ENCODE assay signal across 8 cellular contexts in the genomic region with DNA sequence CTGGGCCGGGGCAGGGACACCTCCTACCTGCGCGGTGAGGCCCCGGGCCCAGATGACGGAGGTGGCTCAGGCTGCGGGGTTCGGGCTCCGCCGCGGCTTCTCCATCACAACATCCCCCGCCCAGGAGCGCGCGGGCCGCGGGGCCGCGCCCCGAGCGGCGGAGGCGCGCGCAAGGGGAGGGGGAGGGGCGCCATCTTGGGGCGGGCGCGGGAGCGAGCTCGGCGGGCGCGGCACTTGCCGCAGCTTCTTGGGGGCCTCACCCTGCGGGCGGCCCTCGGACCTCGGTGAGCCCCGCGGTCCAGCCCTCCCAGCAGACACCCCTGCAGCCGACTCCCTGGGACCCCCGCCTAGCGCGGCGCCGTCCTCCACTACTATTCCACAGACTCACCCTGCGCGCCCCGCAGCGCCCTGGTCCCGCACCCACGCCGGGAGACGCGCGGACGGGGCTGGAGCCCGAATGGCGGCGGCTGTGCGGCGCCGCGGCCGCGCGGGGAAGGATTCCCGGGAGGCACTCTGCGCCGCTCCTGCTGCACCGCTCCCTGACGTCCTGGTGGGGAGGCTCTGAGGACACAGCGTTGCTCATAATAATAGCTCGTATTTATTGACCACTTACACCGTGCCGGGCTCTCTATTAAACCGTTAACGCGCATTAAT. TPM values are rescaled to one million over a fixed set of nuclear protein-coding genes. Genes with fewer than 3 reads are reported as not detected.
A peak's percentile ranks its signal among the peaks of the same experiment; 100 is the strongest.
DNase-seq lines count a peak whose midpoint lies in the region; ATAC-seq and TF ChIP-seq lines count a peak whose summit lies in the region.

A gene (minus strand): TSS at position 137 of the 654 bp plus-strand sequence. CDS start 7,747 bp downstream, outside the sequence.

- intact Hi-C loops in activated B cell treated with CpG ODN at 0.5 μM for 24 hours (cut with micrococcal nuclease) (loop anchor here (1.0 to 2.0 kb wide), 4 partner anchors 16 to 62 kb away; a partner anchor contains a TSS), mammary epithelial cell (cut with micrococcal nuclease) (loop anchor here (2.0 kb wide), 1 partner anchor 28 kb away; a partner anchor contains a TSS)

- H3K4me1 Mint-ChIP-seq in activated B cell treated with CpG ODN at 0.5 μM for 24 hours = peaks cover 4% of the 10 kb centered on the region

- ATAC-seq in GM19452 (IDR thresholded peaks at IDR 0.05; ENCODE audit: unreplicated experiment) (peak; percentile 41), activated B cell treated with CpG ODN at 0.5 μM for 24 hours (ENCODE audit: low read depth) (peak; percentile 80), HG02840 (IDR thresholded peaks at IDR 0.05; ENCODE audit: low FRiP score, unreplicated experiment) (no peak)

- no peaks in the 10 kb centered on the region for H3K9me3 Mint-ChIP-seq in activated B cell treated with CpG ODN at 0.5 μM for 24 hours

- 0 out of 2 replicates have a peak, but pooled peaks cover 1% of the 10 kb centered on the region for H3K36me3 ChIP-seq in BJ (ENCODE audit: control insufficient read depth, insufficient read depth, low read length)
- no peaks in the 10 kb centered on the region for H3K36me3 ChIP-seq in mammary epithelial cell (ENCODE audit: insufficient read depth, low read length)
- H3K36me3 ChIP-seq in skeletal muscle tissue (ENCODE audit: control insufficient read depth in 3 of 3, insufficient read depth in 3 of 3, low read length in 3 of 3) = peaks cover 0 to 3% (median 0%) of the 10 kb centered on the region in 3 donors

- H3K27ac ChIP-seq in mammary epithelial cell (ENCODE audit: insufficient read depth, low read depth, low read length) (no peak within 1 kb of the TSS), skeletal muscle tissue (ENCODE audit: low read depth, low read length) (peak within 1 kb of the TSS; percentile 84)

- DNase-seq in BJ (ENCODE audit: low read depth) = no peak
- peak; percentile 41 for DNase-seq in M059J (ENCODE audit: low read depth)
- peak; percentile 76 for DNase-seq in activated B cell treated with CpG ODN at 0.5 μM for 24 hours
- peak; percentile 33 for DNase-seq in mammary epithelial cell
- DNase-seq in iPS-NIHi7 (ENCODE audit: extremely low spot score) = peak; percentile 91

- H2AFZ ChIP-seq in mammary epithelial cell (ENCODE audit: low read depth, low read length) = peak within 1 kb of the TSS; percentile 97

- H3K27me3 ChIP-seq in BJ (ENCODE audit: control insufficient read depth, insufficient read depth, low read length) = peaks cover 4% of the 10 kb centered on the region
- H3K27me3 ChIP-seq in mammary epithelial cell (ENCODE audit: insufficient read depth, low read length) = peaks cover 2% of the 10 kb centered on the region
- H3K27me3 ChIP-seq in skeletal muscle tissue (ENCODE audit: control insufficient read depth in 3 of 3, insufficient read depth in 3 of 3, low read length in 3 of 3) = no peaks in the 10 kb centered on the region

- H3K4me3 ChIP-seq in BJ (ENCODE audit: low read depth, low read length) = peak within 1 kb of the TSS; percentile 87
- H3K4me3 ChIP-seq in mammary epithelial cell (replicated peaks in 1 of 3; ENCODE audit: insufficient read depth in 1 of 3, low read depth in 2 of 3, low read length in 3 of 3) = peak within 1 kb of the TSS; percentile 52 to 74 (median 72)
- H3K4me3 ChIP-seq in skeletal muscle tissue (ENCODE audit: low read length in 3 of 3) = peak within 1 kb of the TSS; percentile 73 to 83 (median 78)

- in situ Hi-C loops in mammary epithelial cell (cut with MboI; ENCODE audit: low sequenced_read_pairs in 2 of 2) = no loop called here

- CTCF ChIA-PET in BJ (lab: Yijun Ruan, JAX) (interaction anchor here (0.8 to 2.8 kb wide), 7 partner anchors 11 to 40 kb away, joined by 3 to 14 read pairs (median 4); no protein-coding TSS in a partner anchor), activated B cell treated with CpG ODN at 0.5 μM for 24 hours (lab: Charles Lee) (interaction anchor here (0.6 to 3.6 kb wide), 5 partner anchors 11 to 40 kb away, joined by 3 to 22 read pairs (median 5); no protein-coding TSS in a partner anchor), mammary epithelial cell (lab: Charles Lee; ENCODE audit: low non-redundant PET) (interaction anchor here (0.6 to 1.4 kb wide), 2 partner anchors 24 to 40 kb away, joined by 4 to 6 read pairs; no protein-coding TSS in a partner anchor)

- no TSS peak for BruUV-seq in mammary epithelial cell (replicated peaks; lab: Mats Ljungman, UMichigan)

- peak within 1 kb of the TSS; percentile 71 for H3K27ac Mint-ChIP-seq in activated B cell treated with CpG ODN at 0.5 μM for 24 hours

- peak within 1 kb of the TSS; percentile 97 for H3K4me2 ChIP-seq in mammary epithelial cell (ENCODE audit: insufficient read depth, low read depth, low read length)

- peak within 1 kb of the TSS; percentile 80 for H3K4me3 Mint-ChIP-seq in activated B cell treated with CpG ODN at 0.5 μM for 24 hours

- dilution Hi-C loops in mammary epithelial cell (cut with HindIII; ENCODE audit: low sequenced_read_pairs) = no loop called here

- POLR2A ChIA-PET in BJ (lab: Charles Lee) = no interaction called here
- POLR2A ChIA-PET in activated B cell treated with CpG ODN at 0.5 μM for 24 hours (lab: Charles Lee) = interaction anchor here (0.6 to 3.2 kb wide), 13 partner anchors 9 to 264 kb away, joined by 3 to 29 read pairs (median 4); a partner anchor contains a TSS

- H3K9me3 ChIP-seq in mammary epithelial cell (replicated peaks; ENCODE audit: insufficient read depth, low read length) (no peaks in the 10 kb centered on the region), skeletal muscle tissue (ENCODE audit: control insufficient read depth in 3 of 3, low read length in 3 of 3) (no peaks in the 10 kb centered on the region)

- 2% methylated on average over 7 of the region's 79 CpGs for whole genome bisulfite sequencing in mammary epithelial cell (ENCODE audit: low coverage, missing lambda C conversion rate)

- H3K4me1 ChIP-seq in mammary epithelial cell (ENCODE audit: insufficient read depth, low read length) (peaks cover 8% of the 10 kb centered on the region), skeletal muscle tissue (ENCODE audit: control insufficient read depth in 3 of 3, insufficient read depth in 3 of 3, low read length in 3 of 3) (peaks cover 9 to 16% (median 13%) of the 10 kb centered on the region in 3 donors)

- peaks cover 27% of the 10 kb centered on the region for H3K27me3 Mint-ChIP-seq in activated B cell treated with CpG ODN at 0.5 μM for 24 hours

- TF ChIP-seq CTCF in BJ (IDR thresholded peaks at IDR 0.05; ENCODE audit: insufficient read depth, low read depth, low read length) = peak; percentile 19; the same call in 1 of the 2 replicates
- no peak for TF ChIP-seq CTCF in activated B cell treated with CpG ODN at 0.5 μM for 24 hours (IDR thresholded peaks at IDR 0.05)
- peak in 1 of 2 donors; percentile 26 for TF ChIP-seq CTCF in mammary epithelial cell (conservative IDR thresholded peaks at IDR 0.05 in 1 of 2, IDR thresholded peaks at IDR 0.05 in 1 of 2; ENCODE audit: extremely low read depth in 1 of 2, insufficient read depth in 1 of 2, low read depth in 1 of 2, low read length in 2 of 2)

- no peaks in the 10 kb centered on the region for H3K36me3 Mint-ChIP-seq in activated B cell treated with CpG ODN at 0.5 μM for 24 hours (ENCODE audit: low read depth)

- no peak within 1 kb of the TSS for H3K9ac ChIP-seq in mammary epithelial cell (ENCODE audit: insufficient read depth, low read length)
- peak within 1 kb of the TSS; percentile 87 to 95 (median 88) for H3K9ac ChIP-seq in skeletal muscle tissue (ENCODE audit: low read depth in 1 of 3, low read length in 3 of 3)

- H3K79me2 ChIP-seq in mammary epithelial cell (ENCODE audit: insufficient read depth, low read length) = no peaks in the 10 kb centered on the region

- no peaks in the 10 kb centered on the region for H4K20me1 ChIP-seq in mammary epithelial cell (ENCODE audit: insufficient read depth, low read length)

RNA-seq across cellular contexts. Expression of the gene that starts here (rescaled TPM):
- polyA plus RNA-seq in BJ (2011; rRNA removed) (39.5 and 62.5 TPM in 2 replicates), mammary epithelial cell (7.0 TPM)
- 43.4 and 61.6 TPM in 2 replicates for polyA minus RNA-seq in BJ (2011; rRNA and poly(A)+ RNA removed)
- 16.5 and 24.4 TPM in 2 replicates for total RNA-seq in M059J (2014; rRNA removed; shearing (Covaris generic))
- total RNA-seq in activated B cell treated with CpG ODN at 0.5 μM for 24 hours (20.6 and 22.1 TPM in 2 replicates), mammary epithelial cell (10 to 100 TPM; 16.9 to 22.5 TPM), skeletal muscle tissue (28.7 TPM)
- polyA minus RNA-seq in mammary epithelial cell = 3.7 TPM
